In genomic region chr1:152926091-152926490, GRCh38 we compare ENCODE assay signal across 10 cellular contexts. TPM values are rescaled to one million over a fixed set of nuclear protein-coding genes. Genes with fewer than 3 reads are reported as not detected.
DNase-seq lines count a peak whose midpoint lies in the region; ATAC-seq, FAIRE-seq and TF ChIP-seq lines count a peak whose summit lies in the region.
"Had no signal": no experiment of that assay in that cellular context is flagged by ENCODE, and none has a peak within 500 bp of the region (broad histone marks: within the 10 kb centered on the region; RNA-seq: fewer than 3 reads in every experiment).

No MANE protein-coding gene starts in this region.

- intact Hi-C loops in Calu3 (cut with micrococcal nuclease; ENCODE audit: unreplicated experiment) (loop anchor here (2.0 to 5.0 kb wide), 2 partner anchors 55 to 274 kb away; no protein-coding TSS in a partner anchor), PC-3 (cut with micrococcal nuclease) (loop anchor here (1.0 to 5.0 kb wide), 2 partner anchors 55 to 274 kb away; no protein-coding TSS in a partner anchor)

- no peak overlapping the region for H3K4me3 Mint-ChIP-seq in Calu3 (ENCODE audit: low read depth, unreplicated experiment)

- H4K20me1 ChIP-seq in GM23248 (ENCODE audit: insufficient read depth) (no peaks in the 10 kb centered on the region), PC-3 (ENCODE audit: low read length) (no peaks in the 10 kb centered on the region), keratinocyte (ENCODE audit: control insufficient read depth, extremely low read depth, insufficient read depth, low read length) (no peaks in the 10 kb centered on the region)

- no peaks in the 10 kb centered on the region for H3K9me1 ChIP-seq in keratinocyte (ENCODE audit: control insufficient read depth, extremely low read depth, insufficient read depth, low read length)

- no peaks in the 10 kb centered on the region for H3F3A ChIP-seq in GM23248 (ENCODE audit: insufficient read depth)
- no peaks in the 10 kb centered on the region for H3F3A ChIP-seq in PC-3 (ENCODE audit: low read length, unreplicated experiment)

- peak overlapping the region; percentile 48; the same call in 1 of the 2 replicates for H2AFZ ChIP-seq in GM23248
- H2AFZ ChIP-seq in PC-3 (ENCODE audit: low read length), result no peak overlapping the region
- no peak overlapping the region for H2AFZ ChIP-seq in keratinocyte (ENCODE audit: control insufficient read depth, low read length)

- H3K27me3 ChIP-seq in GM23248 (replicated peaks; ENCODE audit: insufficient read depth) (no peaks in the 10 kb centered on the region), PC-3 (ENCODE audit: low read length) (peaks cover 24% of the 10 kb centered on the region), keratinocyte (ENCODE audit: control insufficient read depth, extremely low read depth, insufficient read depth, low read length) (no peaks in the 10 kb centered on the region)

- FAIRE-seq in keratinocyte (lab: Jason Lieb, UNC), result peak; percentile 93

- H3K9me2 ChIP-seq in GM23248 (ENCODE audit: insufficient read depth) (no peaks in the 10 kb centered on the region), PC-3 (replicated peaks; ENCODE audit: low read length) (no peaks in the 10 kb centered on the region)

- DNase-seq in Calu3, result no peak
- DNase-seq in GM23248, result peak; percentile 87
- DNase-seq in PC-3, result peak; percentile 78
- DNase-seq in keratinocyte (ENCODE audit: low read depth, low spot score), result no peak
- DNase-seq in NCI-H2029 (lab: John Stamatoyannopoulos, UW), result no peak
- DNase-seq: activated CD4-positive, alpha-beta T cell treated with anti-CD3 and anti-CD28 coated beads for 4 hours had no signal

- H3K79me2 ChIP-seq in GM23248 (ENCODE audit: insufficient read depth), result no peaks in the 10 kb centered on the region
- H3K79me2 ChIP-seq in PC-3 (ENCODE audit: low read length), result no peaks in the 10 kb centered on the region
- H3K79me2 ChIP-seq in keratinocyte (ENCODE audit: control insufficient read depth, insufficient read depth, low read length), result no peaks in the 10 kb centered on the region

- WGBS in GM23248 (ENCODE audit: low coverage in 1 of 2, low lambda C conversion rate in 2 of 2, missing lambda C conversion rate in 2 of 2), 2 experiments, result 30 to 35% methylated on average over 3 of the region's 3 CpGs

- H3K9me3 Mint-ChIP-seq in Calu3 (ENCODE audit: low read depth, unreplicated experiment), result peaks cover 11% of the 10 kb centered on the region

- H3K4me1 ChIP-seq in GM23248 (ENCODE audit: insufficient read depth), result no peaks in the 10 kb centered on the region
- H3K4me1 ChIP-seq in PC-3 (ENCODE audit: insufficient read depth, low read length), result no peaks in the 10 kb centered on the region
- no peaks in the 10 kb centered on the region for H3K4me1 ChIP-seq in keratinocyte (ENCODE audit: control insufficient read depth, extremely low read depth, insufficient read depth, low read length)

- H3K27ac Mint-ChIP-seq in Calu3 (ENCODE audit: unreplicated experiment), result no peak overlapping the region

- in situ Hi-C loops in GM23248 (cut with MboI), result loop anchor here (5.0 kb wide), 1 partner anchor 54 kb away; no protein-coding TSS in a partner anchor

- BruUV-seq in Calu3 (replicated peaks; lab: Mats Ljungman, UMichigan), result no TSS peak
- BruUV-seq in PC-3 (replicated peaks; lab: Mats Ljungman, UMichigan), result no TSS peak

- H3K4me3 ChIP-seq in GM23248 (no peak overlapping the region), PC-3 (ENCODE audit: low read length) (no peak overlapping the region), keratinocyte (ENCODE audit: control insufficient read depth in 2 of 3, extremely low read depth in 1 of 3, insufficient read depth in 2 of 3, low read depth in 1 of 3, low read length in 3 of 3) (no peak overlapping the region)

- H3K9me3 ChIP-seq in GM23248 (ENCODE audit: low read depth) (no peaks in the 10 kb centered on the region), PC-3 (ENCODE audit: low read length) (no peaks in the 10 kb centered on the region), keratinocyte (ENCODE audit: control insufficient read depth, low read depth, low read length) (no peaks in the 10 kb centered on the region)

- H3K27ac ChIP-seq in GM23248 (no peak overlapping the region), PC-3 (ENCODE audit: low read length) (no peak overlapping the region), keratinocyte (ENCODE audit: control insufficient read depth, insufficient read depth, low read length) (no peak overlapping the region)

- H3K36me3 ChIP-seq in GM23248 (ENCODE audit: low read depth) (no peaks in the 10 kb centered on the region), PC-3 (ENCODE audit: low read depth, low read length) (no peaks in the 10 kb centered on the region), keratinocyte (ENCODE audit: control insufficient read depth in 2 of 2, extremely low read depth in 1 of 2, insufficient read depth in 2 of 2, low read length in 2 of 2) (no peaks in the 10 kb centered on the region)

- H3K4me2 ChIP-seq in GM23248 (ENCODE audit: unreplicated experiment) (no peak overlapping the region), PC-3 (ENCODE audit: low read length) (no peak overlapping the region), keratinocyte (ENCODE audit: control insufficient read depth, extremely low read depth, insufficient read depth, low read depth, low read length) (no peak overlapping the region)

- no peaks in the 10 kb centered on the region for H3K36me3 Mint-ChIP-seq in Calu3 (ENCODE audit: insufficient read depth, unreplicated experiment)

- H3K4me1 Mint-ChIP-seq in Calu3 (ENCODE audit: low read depth, unreplicated experiment), result peaks cover 13% of the 10 kb centered on the region

- no peak overlapping the region for H3K9ac ChIP-seq in GM23248
- H3K9ac ChIP-seq in PC-3 (ENCODE audit: low read length), result no peak overlapping the region
- no peak overlapping the region for H3K9ac ChIP-seq in keratinocyte (ENCODE audit: control insufficient read depth, extremely low read depth, insufficient read depth, low read length)

- POLR2A ChIA-PET in PC-3 (lab: Charles Lee; ENCODE audit: unreplicated experiment), result no interaction called here

- ATAC-seq in PC-3 (peak; percentile 54), GM21737 (IDR thresholded peaks at IDR 0.05; ENCODE audit: unreplicated experiment) (no peak), GM19455 (IDR thresholded peaks at IDR 0.05; ENCODE audit: unreplicated experiment) (no peak), GM19328 (IDR thresholded peaks at IDR 0.05; ENCODE audit: unreplicated experiment) (no peak)

- dilution Hi-C loops in keratinocyte (cut with MboI; ENCODE audit: extremely low pct_ligation_motif_present, low sequenced_read_pairs), result no loop called here

- no peaks in the 10 kb centered on the region for H3K27me3 Mint-ChIP-seq in Calu3 (ENCODE audit: unreplicated experiment)

- TF ChIP-seq CTCF in Calu3 (IDR thresholded peaks at IDR 0.05; ENCODE audit: unreplicated experiment) (peak; percentile 43), PC-3 (conservative IDR thresholded peaks at IDR 0.05; ENCODE audit: low read depth, low read length) (peak; percentile 85), keratinocyte (optimal IDR thresholded peaks at IDR 0.05 in 1 of 3, IDR thresholded peaks at IDR 0.05 in 1 of 3, conservative IDR thresholded peaks at IDR 0.05 in 1 of 3; ENCODE audit: extremely low read depth in 1 of 3, insufficient read depth in 2 of 3, low read length in 3 of 3) (peak; percentile 82 to 93 (median 83))

- CTCF ChIA-PET in Calu3 (lab: Charles Lee) (interaction anchor here (0.5 to 1.6 kb wide), 5 partner anchors 8 to 1219 kb away, joined by 3 to 12 read pairs (median 3); no protein-coding TSS in a partner anchor), PC-3 (lab: Charles Lee) (interaction anchor here (0.7 to 1.2 kb wide), 2 partner anchors 56 to 266 kb away, joined by 3 to 6 read pairs; no protein-coding TSS in a partner anchor)

RNA-seq across cellular contexts. Expression of gene IVL, which starts 17.7 kb away (rescaled TPM):
- total RNA-seq in Calu3 (2022), result 1.1 and 1.9 TPM in 2 replicates
- 0.76 and 1.1 TPM in 2 replicates for total RNA-seq in GM23248 (2014; rRNA removed; shearing (Covaris generic))
- polyA plus RNA-seq in GM23248 (2016; fragmentation: Nextera tagmentation; extraction: Ambion mirVana), result 0.68 and 1.2 TPM in 2 replicates
- 0.55 and 1.0 TPM in 2 replicates for total RNA-seq in PC-3 (2014; rRNA removed)
- polyA plus RNA-seq in keratinocyte, result 61.1 to 231 TPM (median 89.2 TPM) in 3 replicates
- 859 TPM for polyA plus RNA-seq in keratinocyte (2011; ENCODE audit: low read depth)
- polyA plus RNA-seq in keratinocyte (2011; cell fraction: cytosol; rRNA removed), result 80.8 and 93.6 TPM in 2 replicates
- polyA plus RNA-seq in keratinocyte (2011; cell fraction: nucleus; rRNA removed), result 168 and 195 TPM in 2 replicates
- 60.7 and 434 TPM in 2 replicates for polyA plus RNA-seq in keratinocyte (2012; ENCODE audit: low replicate concordance)
- 29.0 to 64.7 TPM (median 34.8 TPM) in 3 replicates for polyA minus RNA-seq in keratinocyte
- 53.3 TPM for polyA minus RNA-seq in keratinocyte (2011; cell fraction: cytosol; rRNA and poly(A)+ RNA removed)
- 47.8 and 54.5 TPM in 2 replicates for polyA minus RNA-seq in keratinocyte (2011; cell fraction: nucleus; rRNA and poly(A)+ RNA removed)
- total RNA-seq: myocyte had no signal

RNA-seq across cellular contexts. Expression of gene SPRR5, which starts 20.9 kb away (rescaled TPM):
- total RNA-seq in Calu3 (2022), result not detected in 2 replicates
- not detected in 2 replicates for total RNA-seq in GM23248 (2014; rRNA removed; shearing (Covaris generic))
- polyA plus RNA-seq in GM23248 (2016; fragmentation: Nextera tagmentation; extraction: Ambion mirVana), result not detected in 2 replicates
- total RNA-seq in PC-3 (2014; rRNA removed), result not detected in 2 replicates
- polyA plus RNA-seq in keratinocyte, result 0.12 to 0.35 TPM (median 0.30 TPM) in 3 replicates
- 10.2 TPM for polyA plus RNA-seq in keratinocyte (2011; ENCODE audit: low read depth)
- 0.13 TPM in 1 of 2 replicates, not detected in the other for polyA plus RNA-seq in keratinocyte (2011; cell fraction: cytosol; rRNA removed)
- 0.53 and 1.7 TPM in 2 replicates for polyA plus RNA-seq in keratinocyte (2011; cell fraction: nucleus; rRNA removed)
- polyA plus RNA-seq in keratinocyte (2012; ENCODE audit: low replicate concordance), result 1.2 and 34.0 TPM in 2 replicates
- polyA minus RNA-seq in keratinocyte, result not detected in 3 replicates
- not detected for polyA minus RNA-seq in keratinocyte (2011; cell fraction: cytosol; rRNA and poly(A)+ RNA removed)
- not detected in 2 replicates for polyA minus RNA-seq in keratinocyte (2011; cell fraction: nucleus; rRNA and poly(A)+ RNA removed)
- total RNA-seq: myocyte had no signal

RNA-seq across cellular contexts. Expression of gene SPRR4, which starts 44.4 kb away (rescaled TPM):
- total RNA-seq in Calu3 (2022) (not detected in 2 replicates), PC-3 (2014; rRNA removed) (not detected in 2 replicates)
- not detected in 2 replicates for total RNA-seq in GM23248 (2014; rRNA removed; shearing (Covaris generic))
- polyA plus RNA-seq in GM23248 (2016; fragmentation: Nextera tagmentation; extraction: Ambion mirVana) (not detected in 2 replicates), keratinocyte (1.7 to 4.8 TPM (median 1.9 TPM) in 3 replicates)
- 4.1 TPM for polyA plus RNA-seq in keratinocyte (2011; ENCODE audit: low read depth)
- 1.9 and 6.8 TPM in 2 replicates for polyA plus RNA-seq in keratinocyte (2011; cell fraction: cytosol; rRNA removed)
- polyA plus RNA-seq in keratinocyte (2011; cell fraction: nucleus; rRNA removed), result 3.0 and 3.1 TPM in 2 replicates
- 2.0 and 55.7 TPM in 2 replicates for polyA plus RNA-seq in keratinocyte (2012; ENCODE audit: low replicate concordance)
- 1.1 to 6.2 TPM (median 1.4 TPM) in 3 replicates for polyA minus RNA-seq in keratinocyte
- not detected for polyA minus RNA-seq in keratinocyte (2011; cell fraction: cytosol; rRNA and poly(A)+ RNA removed)
- 0.95 TPM in 1 of 2 replicates, not detected in the other for polyA minus RNA-seq in keratinocyte (2011; cell fraction: nucleus; rRNA and poly(A)+ RNA removed)
- total RNA-seq: myocyte had no signal

RNA-seq across cellular contexts. Expression of gene SMCP, which starts 48.0 kb away (rescaled TPM):
- total RNA-seq in Calu3 (2022) (not detected in 2 replicates), PC-3 (2014; rRNA removed) (not detected in 2 replicates)
- not detected in 2 replicates for total RNA-seq in GM23248 (2014; rRNA removed; shearing (Covaris generic))
- polyA plus RNA-seq in GM23248 (2016; fragmentation: Nextera tagmentation; extraction: Ambion mirVana) (not detected in 2 replicates), keratinocyte (0.08 to 0.53 TPM in 2 of 3 replicates, not detected in the other)
- not detected for polyA plus RNA-seq in keratinocyte (2011; ENCODE audit: low read depth)
- polyA plus RNA-seq in keratinocyte (2011; cell fraction: cytosol; rRNA removed), result 0.39 TPM in 1 of 2 replicates, not detected in the other
- not detected in 2 replicates for polyA plus RNA-seq in keratinocyte (2011; cell fraction: nucleus; rRNA removed)
- polyA plus RNA-seq in keratinocyte (2012; ENCODE audit: low replicate concordance), result not detected in 2 replicates
- polyA minus RNA-seq in keratinocyte, result not detected in 3 replicates
- not detected for polyA minus RNA-seq in keratinocyte (2011; cell fraction: cytosol; rRNA and poly(A)+ RNA removed)
- not detected in 2 replicates for polyA minus RNA-seq in keratinocyte (2011; cell fraction: nucleus; rRNA and poly(A)+ RNA removed)
- total RNA-seq: myocyte had no signal

RNA-seq across cellular contexts. Expression of gene SPRR1A, which starts 57.8 kb away (rescaled TPM):
- total RNA-seq in Calu3 (2022), result not detected in 2 replicates
- total RNA-seq in GM23248 (2014; rRNA removed; shearing (Covaris generic)), result not detected in 2 replicates
- not detected in 2 replicates for polyA plus RNA-seq in GM23248 (2016; fragmentation: Nextera tagmentation; extraction: Ambion mirVana)
- not detected in 2 replicates for total RNA-seq in PC-3 (2014; rRNA removed)
- 5.5 to 35.0 TPM (median 18.0 TPM) in 3 replicates for polyA plus RNA-seq in keratinocyte
- polyA plus RNA-seq in keratinocyte (2011; ENCODE audit: low read depth), result 1,090 TPM
- 24.5 and 51.7 TPM in 2 replicates for polyA plus RNA-seq in keratinocyte (2011; cell fraction: cytosol; rRNA removed)
- polyA plus RNA-seq in keratinocyte (2011; cell fraction: nucleus; rRNA removed), result 12.1 and 39.9 TPM in 2 replicates
- 112 and 1,553 TPM in 2 replicates for polyA plus RNA-seq in keratinocyte (2012; ENCODE audit: low replicate concordance)
- 8.6 to 24.4 TPM (median 17.2 TPM) in 3 replicates for polyA minus RNA-seq in keratinocyte
- 34.3 TPM for polyA minus RNA-seq in keratinocyte (2011; cell fraction: cytosol; rRNA and poly(A)+ RNA removed)
- 10.3 and 12.9 TPM in 2 replicates for polyA minus RNA-seq in keratinocyte (2011; cell fraction: nucleus; rRNA and poly(A)+ RNA removed)
- total RNA-seq: myocyte had no signal

Comparison
In these comparisons a context has a peak if more than half of its experiments do, and no peak if none do; other contexts are left out.
1. DNase-seq: peak in GM23248 (single experiment) and PC-3 (single experiment); none in Calu3 (single experiment), keratinocyte (single experiment) and NCI-H2029 (single experiment).
2. Peak in every context shown above with its lines, with median percentiles within 50 percentile points of each other: CTCF ChIP-seq.